ENCODE assay signal across 1 cellular context in the genomic region with DNA sequence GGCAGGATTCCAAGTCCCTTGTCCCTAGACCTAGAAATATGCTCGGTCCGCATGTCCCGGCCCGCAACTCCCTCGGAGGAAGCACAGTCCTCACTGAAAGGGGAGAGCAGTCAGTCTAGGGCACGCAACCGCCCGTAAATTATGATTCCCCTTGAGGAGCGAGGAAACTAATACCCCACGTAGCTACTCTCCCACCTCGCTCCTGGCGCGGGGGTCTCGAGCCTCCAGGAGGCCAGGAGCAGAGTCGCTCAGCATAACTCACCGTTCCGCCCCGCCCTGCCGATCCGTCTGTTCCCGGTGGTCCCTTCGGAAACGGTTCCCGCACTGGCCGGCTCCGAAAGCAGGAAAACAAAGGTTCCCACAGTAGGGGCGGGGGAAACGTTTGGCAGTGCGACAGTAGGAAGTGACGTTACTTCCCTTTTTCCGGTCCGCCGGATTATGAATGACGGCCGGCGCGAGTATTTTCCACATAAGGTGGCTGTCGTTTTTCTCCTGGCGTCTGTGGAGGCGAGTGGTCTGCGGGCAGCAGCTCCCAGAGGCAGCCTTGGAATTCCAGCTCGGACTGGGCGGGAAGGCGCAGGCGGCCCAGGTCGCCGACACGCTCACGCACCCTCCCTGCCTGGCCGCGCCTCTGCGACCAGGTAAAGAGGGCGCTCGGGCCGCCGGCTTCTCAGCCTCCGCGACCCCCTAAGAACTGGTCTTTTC.
A peak's percentile ranks its signal among the peaks of the same experiment; 100 is the strongest.
TF ChIP-seq lines count a peak whose summit lies in the region.

A gene with protein sequence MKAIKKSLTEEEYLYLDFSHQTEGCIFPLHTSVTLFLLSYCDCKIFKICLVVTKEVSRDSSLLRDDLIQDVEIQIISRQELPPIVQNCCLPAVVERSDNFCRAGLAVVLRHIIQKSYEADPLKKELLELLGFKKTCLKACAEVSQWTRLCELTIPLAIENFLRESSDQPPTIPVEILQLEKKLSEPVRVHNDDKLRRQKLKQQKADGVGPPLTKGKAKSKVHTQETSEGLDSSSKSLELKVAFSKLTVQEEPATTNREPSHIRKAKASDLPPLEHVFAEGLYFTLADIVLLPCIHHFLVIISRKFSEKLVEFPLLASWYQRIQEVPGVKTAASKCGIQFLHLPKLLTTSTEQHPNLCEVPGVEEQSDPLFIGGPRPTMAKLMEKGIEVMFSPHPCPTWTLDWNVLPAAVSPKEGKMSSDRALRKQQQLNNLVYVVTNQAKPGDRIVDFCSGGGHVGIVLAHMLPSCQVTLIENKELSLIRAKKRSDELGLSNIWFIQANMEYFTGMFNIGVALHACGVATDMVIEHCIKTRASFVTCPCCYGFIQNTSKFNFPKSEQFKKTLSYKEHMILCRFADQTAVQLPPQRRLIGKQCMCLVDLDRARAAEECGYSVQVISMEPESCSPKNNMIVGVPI (plus strand): TSS at position 409 of the 705 bp plus-strand sequence. CDS start 8,830 bp downstream, outside the sequence.
Gene INTS12, minus strand, starts transcription at position 314 of the 705 bp plus-strand sequence. CDS start 8,684 bp downstream, outside the sequence.

TF ChIP-seq in HepG2, 621 proteins besides CTCF, POLR2A, EP300 and RAD21 (continued from another document):
- TF ChIP-seq ZNF792 (CRISPR knock-in tag; IDR thresholded peaks at IDR 0.05) (peak; percentile 97), RCOR2 (CRISPR knock-in tag; IDR thresholded peaks at IDR 0.05) (peak; percentile 86; the same call in 1 of the 2 replicates), ZUFSP (CRISPR knock-in tag; IDR thresholded peaks at IDR 0.05; ENCODE audit: borderline replicate concordance) (no peak), MTA1 (CRISPR knock-in tag; IDR thresholded peaks at IDR 0.05; ENCODE audit: borderline replicate concordance) (peak; percentile 98), ZNF292 (CRISPR knock-in tag; IDR thresholded peaks at IDR 0.05; ENCODE audit: borderline replicate concordance, low read depth) (peak; percentile 49), NFRKB (IDR thresholded peaks at IDR 0.05) (no peak), DNMT3B (CRISPR knock-in tag; conservative IDR thresholded peaks at IDR 0.05) (peak; percentile 41; the same call in 1 of the 2 replicates), ZNF101 (CRISPR knock-in tag; IDR thresholded peaks at IDR 0.05; ENCODE audit: borderline replicate concordance, low read depth) (peak; percentile 91; the same call in 1 of the 2 replicates), SYNCRIP (IDR thresholded peaks at IDR 0.05; ENCODE audit: insufficient read depth, low read depth, low read length) (no peak), BORCS8-MEF2B (CRISPR knock-in tag; IDR thresholded peaks at IDR 0.05) (peak; percentile 98), ZNF556 (CRISPR knock-in tag; IDR thresholded peaks at IDR 0.05; ENCODE audit: borderline replicate concordance) (peak; percentile 99), GLMP (CRISPR knock-in tag; IDR thresholded peaks at IDR 0.05; ENCODE audit: borderline replicate concordance) (no peak), PHB2 (IDR thresholded peaks at IDR 0.05; ENCODE audit: partially characterized antibody) (no peak), KAT7 (CRISPR knock-in tag; IDR thresholded peaks at IDR 0.05; ENCODE audit: borderline replicate concordance) (peak; percentile 99), ARNT2 (CRISPR knock-in tag; IDR thresholded peaks at IDR 0.05; ENCODE audit: low read depth) (peak; percentile 97), ZNF34 (CRISPR knock-in tag; IDR thresholded peaks at IDR 0.05; ENCODE audit: borderline replicate concordance) (peak; percentile 97), SP4 (CRISPR knock-in tag; IDR thresholded peaks at IDR 0.05) (peak; percentile 91), SMYD3 (CRISPR knock-in tag; IDR thresholded peaks at IDR 0.05) (no peak; the same call in none of the 2 replicates), GMEB2 (CRISPR knock-in tag; IDR thresholded peaks at IDR 0.05; ENCODE audit: low read depth) (0 out of 2 replicates have a peak, but pooled peaks have one; percentile 35), ETS1 (CRISPR knock-in tag; IDR thresholded peaks at IDR 0.05) (no peak), SMARCE1 (IDR thresholded peaks at IDR 0.05; ENCODE audit: borderline replicate concordance) (no peak), DMAP1 (CRISPR knock-in tag; IDR thresholded peaks at IDR 0.05) (peak; percentile 98), REXO4 (CRISPR knock-in tag; IDR thresholded peaks at IDR 0.05; ENCODE audit: borderline replicate concordance) (no peak), ETV5 (CRISPR knock-in tag; IDR thresholded peaks at IDR 0.05; ENCODE audit: borderline replicate concordance) (peak; percentile 73), ZNF724P (CRISPR knock-in tag; IDR thresholded peaks at IDR 0.05; ENCODE audit: borderline replicate concordance) (peak; percentile 93; the same call in 1 of the 2 replicates), KDM3A (CRISPR knock-in tag; IDR thresholded peaks at IDR 0.05; ENCODE audit: low read depth) (peak; percentile 99), GABPB1 (CRISPR knock-in tag; IDR thresholded peaks at IDR 0.05) (peak; percentile 100), NFYC (CRISPR knock-in tag; IDR thresholded peaks at IDR 0.05) (peak; percentile 52), SRY (CRISPR knock-in tag; IDR thresholded peaks at IDR 0.05) (peak; percentile 75; the same call in 1 of the 2 replicates), ARID2 (CRISPR knock-in tag; IDR thresholded peaks at IDR 0.05; ENCODE audit: borderline replicate concordance) (peak; percentile 99), IKZF1 (IDR thresholded peaks at IDR 0.05) (no peak), ZNF326 (CRISPR knock-in tag; IDR thresholded peaks at IDR 0.05; ENCODE audit: borderline replicate concordance) (no peak), IRX3 (CRISPR knock-in tag; IDR thresholded peaks at IDR 0.05; ENCODE audit: borderline replicate concordance, low read depth) (peak; percentile 86; the same call in 1 of the 2 replicates), SOX6 (IDR thresholded peaks at IDR 0.05) (no peak), SOX6 (CRISPR knock-in tag; IDR thresholded peaks at IDR 0.05) (peak; percentile 87), SMAD1 (CRISPR knock-in tag; IDR thresholded peaks at IDR 0.05; ENCODE audit: borderline replicate concordance, low read depth) (0 out of 2 replicates have a peak, but pooled peaks have one; percentile 88), ZNF224 (CRISPR knock-in tag; IDR thresholded peaks at IDR 0.05) (peak; percentile 84; the same call in 1 of the 2 replicates)
- TF ChIP-seq, protein P1, sequence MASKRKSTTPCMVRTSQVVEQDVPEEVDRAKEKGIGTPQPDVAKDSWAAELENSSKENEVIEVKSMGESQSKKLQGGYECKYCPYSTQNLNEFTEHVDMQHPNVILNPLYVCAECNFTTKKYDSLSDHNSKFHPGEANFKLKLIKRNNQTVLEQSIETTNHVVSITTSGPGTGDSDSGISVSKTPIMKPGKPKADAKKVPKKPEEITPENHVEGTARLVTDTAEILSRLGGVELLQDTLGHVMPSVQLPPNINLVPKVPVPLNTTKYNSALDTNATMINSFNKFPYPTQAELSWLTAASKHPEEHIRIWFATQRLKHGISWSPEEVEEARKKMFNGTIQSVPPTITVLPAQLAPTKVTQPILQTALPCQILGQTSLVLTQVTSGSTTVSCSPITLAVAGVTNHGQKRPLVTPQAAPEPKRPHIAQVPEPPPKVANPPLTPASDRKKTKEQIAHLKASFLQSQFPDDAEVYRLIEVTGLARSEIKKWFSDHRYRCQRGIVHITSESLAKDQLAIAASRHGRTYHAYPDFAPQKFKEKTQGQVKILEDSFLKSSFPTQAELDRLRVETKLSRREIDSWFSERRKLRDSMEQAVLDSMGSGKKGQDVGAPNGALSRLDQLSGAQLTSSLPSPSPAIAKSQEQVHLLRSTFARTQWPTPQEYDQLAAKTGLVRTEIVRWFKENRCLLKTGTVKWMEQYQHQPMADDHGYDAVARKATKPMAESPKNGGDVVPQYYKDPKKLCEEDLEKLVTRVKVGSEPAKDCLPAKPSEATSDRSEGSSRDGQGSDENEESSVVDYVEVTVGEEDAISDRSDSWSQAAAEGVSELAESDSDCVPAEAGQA (IDR thresholded peaks at IDR 0.05; ENCODE audit: low read depth), result peak; percentile 94
- TF ChIP-seq, protein P1 (CRISPR knock-in tag; IDR thresholded peaks at IDR 0.05; ENCODE audit: borderline replicate concordance), result 0 out of 2 replicates have a peak, but pooled peaks have one; percentile 41
- TF ChIP-seq, protein P2, sequence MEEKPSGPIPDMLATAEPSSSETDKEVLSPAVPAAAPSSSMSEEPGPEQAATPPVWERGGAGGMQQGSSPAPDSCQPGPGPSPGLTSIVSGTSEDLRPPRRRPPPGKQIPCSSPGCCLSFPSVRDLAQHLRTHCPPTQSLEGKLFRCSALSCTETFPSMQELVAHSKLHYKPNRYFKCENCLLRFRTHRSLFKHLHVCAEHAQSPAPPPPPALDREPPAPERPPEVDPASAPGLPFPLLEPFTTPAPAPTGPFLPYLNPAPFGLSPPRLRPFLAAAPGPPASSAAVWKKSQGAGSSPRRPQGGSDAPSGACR (CRISPR knock-in tag; IDR thresholded peaks at IDR 0.05), result peak; percentile 96
